ENCODE assay signal across 15 cellular contexts in genomic region chr3:8237893-8238292, GRCh38.
DNase-seq lines count a peak whose midpoint lies in the region; ATAC-seq and TF ChIP-seq lines count a peak whose summit lies in the region.
"Had no signal": no experiment of that assay in that cellular context is flagged by ENCODE, and none has a peak within 500 bp of the region (broad histone marks: within the 10 kb centered on the region; RNA-seq: fewer than 3 reads in every experiment).

No MANE protein-coding gene starts in this region.

- H3K4me3 Mint-ChIP-seq in activated CD4-positive, alpha-beta T cell treated with anti-CD3 and anti-CD28 coated beads for 36 hours = no peak overlapping the region
- H3K4me3 Mint-ChIP-seq: CD14-positive monocyte, HFFc6 had no signal

- peak overlapping the region; percentile 85 for H3K27ac ChIP-seq in SK-N-MC
- peak overlapping the region; percentile 71 to 79 (median 76) for H3K27ac ChIP-seq in esophagus muscularis mucosa (replicated peaks in 1 of 4)
- H3K27ac ChIP-seq in tibial artery = peak overlapping the region; percentile 28 to 57
- no peak overlapping the region for H3K27ac ChIP-seq in upper lobe of left lung
- H3K27ac ChIP-seq: KMS-11, PC-9 had no signal

- 50% methylated on average over 5 of the region's 5 CpGs for WGBS in esophagus muscularis mucosa
- 48 to 57% methylated on average over 5 of the region's 5 CpGs for WGBS in upper lobe of left lung, 2 donors

- no peak overlapping the region for H3K27ac Mint-ChIP-seq in activated CD4-positive, alpha-beta T cell treated with anti-CD3 and anti-CD28 coated beads for 36 hours
- H3K27ac Mint-ChIP-seq: CD14-positive monocyte, HFFc6 had no signal

- CTCF ChIA-PET in activated CD4-positive, alpha-beta T cell treated with anti-CD3 and anti-CD28 coated beads for 36 hours (lab: Charles Lee) = interaction anchor here (0.6 to 1.0 kb wide), 4 partner anchors 8 to 853 kb away, joined by 3 to 4 read pairs (median 3); no protein-coding TSS in a partner anchor

- peak; percentile 1 for DNase-seq in SK-N-MC (ENCODE audit: low read depth, low spot score)
- no peak for DNase-seq in esophagus muscularis mucosa (ENCODE audit: extremely low spot score)
- no peak for DNase-seq in omental fat pad (ENCODE audit: low spot score)
- DNase-seq in tibial artery = no peak
- no peak for DNase-seq in activated CD4-positive, alpha-beta T cell treated with anti-CD3 and anti-CD28 coated beads for 36 hours
- no peak for DNase-seq in T-helper 2 cell
- no peak for DNase-seq in upper lobe of left lung
- DNase-seq: COR-L47, HFFc6, NCI-H1436 treated with DMSO at 0.1 percent for 48 hours, NCI-H2029 treated with DMSO at 0.1 percent for 48 hours, NCI-H510A treated with DMSO at 0.1 percent for 48 hours, PC-9 had no signal

- no peak for TF ChIP-seq CTCF in esophagus muscularis mucosa (IDR thresholded peaks at IDR 0.05)
- TF ChIP-seq CTCF in omental fat pad (IDR thresholded peaks at IDR 0.05) = no peak
- no peak for TF ChIP-seq CTCF in tibial artery (IDR thresholded peaks at IDR 0.05)
- TF ChIP-seq CTCF in upper lobe of left lung (IDR thresholded peaks at IDR 0.05) = no peak

- no peak overlapping the region for H3K9ac ChIP-seq in SK-N-MC (ENCODE audit: insufficient read length)
- H3K9ac ChIP-seq: KMS-11 had no signal

- H3K4me1 ChIP-seq in esophagus muscularis mucosa (peaks cover 0 to 40% (median 27%) of the 10 kb centered on the region in 4 donors), tibial artery (peaks cover 0 to 44% (median 15%) of the 10 kb centered on the region in 4 donors), upper lobe of left lung (peaks cover 0 to 6% (median 4%) of the 10 kb centered on the region in 4 donors)

- H3K9me3 Mint-ChIP-seq in activated CD4-positive, alpha-beta T cell treated with anti-CD3 and anti-CD28 coated beads for 36 hours (ENCODE audit: low read depth) = peaks cover 3% of the 10 kb centered on the region
- H3K9me3 Mint-ChIP-seq: HFFc6 had no signal

- H3K36me3 ChIP-seq in SK-N-MC (ENCODE audit: insufficient read depth, low read length) (no peaks in the 10 kb centered on the region), esophagus muscularis mucosa (no peaks in the 10 kb centered on the region), tibial artery (no peaks in the 10 kb centered on the region), upper lobe of left lung (no peaks in the 10 kb centered on the region)

- H3K9me3 ChIP-seq in SK-N-MC (ENCODE audit: low read depth, low read length) (no peaks in the 10 kb centered on the region), esophagus muscularis mucosa (peaks cover 0 to 8% (median 4%) of the 10 kb centered on the region in 4 donors), tibial artery (peaks cover 0 to 8% (median 0%) of the 10 kb centered on the region in 3 donors), upper lobe of left lung (peaks cover 0 to 5% (median 0%) of the 10 kb centered on the region in 4 donors)

- POLR2A ChIA-PET in activated CD4-positive, alpha-beta T cell treated with anti-CD3 and anti-CD28 coated beads for 36 hours (lab: Charles Lee) = no interaction called here

- H3K36me3 Mint-ChIP-seq in activated CD4-positive, alpha-beta T cell treated with anti-CD3 and anti-CD28 coated beads for 36 hours (ENCODE audit: low read depth) = no peaks in the 10 kb centered on the region
- H3K36me3 Mint-ChIP-seq: CD14-positive monocyte had no signal

- no peaks in the 10 kb centered on the region for H3K27me3 ChIP-seq in esophagus muscularis mucosa
- no peaks in the 10 kb centered on the region for H3K27me3 ChIP-seq in tibial artery
- no peaks in the 10 kb centered on the region for H3K27me3 ChIP-seq in upper lobe of left lung

- no peak for TF ChIP-seq POLR2A in esophagus muscularis mucosa (IDR thresholded peaks at IDR 0.05; ENCODE audit: low read depth)
- TF ChIP-seq POLR2A in upper lobe of left lung (IDR thresholded peaks at IDR 0.05) = no peak

- ATAC-seq in omental fat pad (ENCODE audit: low FRiP score) (peak; percentile 63), upper lobe of left lung (ENCODE audit: low FRiP score in 2 of 2) (no peak)
- ATAC-seq in activated CD4-positive, alpha-beta T cell treated with anti-CD3 and anti-CD28 coated beads for 36 hours = no peak

- no peaks in the 10 kb centered on the region for H3K27me3 Mint-ChIP-seq in activated CD4-positive, alpha-beta T cell treated with anti-CD3 and anti-CD28 coated beads for 36 hours

- no peaks in the 10 kb centered on the region for H3K4me1 Mint-ChIP-seq in activated CD4-positive, alpha-beta T cell treated with anti-CD3 and anti-CD28 coated beads for 36 hours
- H3K4me1 Mint-ChIP-seq: CD14-positive monocyte had no signal

- H3K4me3 ChIP-seq in SK-N-MC (no peak overlapping the region), esophagus muscularis mucosa (no peak overlapping the region), tibial artery (no peak overlapping the region), upper lobe of left lung (no peak overlapping the region)
- H3K4me3 ChIP-seq: PC-9 had no signal

- intact Hi-C loops in esophagus muscularis mucosa (cut with DNase I) (no loop called here), tibial artery (cut with DNase I; ENCODE audit: low total_unique reads) (no loop called here)
- intact Hi-C loops in activated CD4-positive, alpha-beta T cell treated with anti-CD3 and anti-CD28 coated beads for 36 hours (cut with DNase I, micrococcal nuclease) = loop anchor here in 1 of 2 experiments (5.0 kb wide), 1 partner anchor 179 kb away; no protein-coding TSS in a partner anchor

- TF ChIP-seq EP300 in esophagus muscularis mucosa (IDR thresholded peaks at IDR 0.05) (peak; percentile 32), upper lobe of left lung (IDR thresholded peaks at IDR 0.05) (no peak)

Comparison
In these comparisons a context has a peak if more than half of its experiments do, and no peak if none do; other contexts are left out.
1. H3K27ac ChIP-seq: peak in SK-N-MC (single experiment), esophagus muscularis mucosa (4 of 4) and tibial artery (2 of 2); none in upper lobe of left lung (0 of 4).